ENCODE assay signal across 20 cellular contexts in the genomic region with DNA sequence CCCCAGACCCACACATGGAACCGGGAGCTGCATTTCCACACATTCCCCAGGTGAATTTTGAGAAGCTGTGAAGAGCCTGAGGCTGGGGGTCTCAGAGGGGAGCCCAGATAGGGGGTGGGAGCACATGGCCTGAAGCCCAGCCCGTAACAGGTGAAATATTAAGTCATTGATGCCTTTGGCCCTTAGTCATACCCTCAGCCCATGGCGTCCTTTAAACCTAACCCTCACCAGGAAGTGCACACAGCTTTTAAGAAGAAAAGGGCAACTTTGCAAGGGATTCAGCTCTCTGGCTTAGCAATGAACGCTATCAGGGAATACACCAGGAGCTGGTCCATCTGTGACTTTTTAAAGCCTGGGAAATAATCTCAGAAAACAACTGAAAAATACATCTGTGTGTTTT. TPM values are rescaled to one million over a fixed set of nuclear protein-coding genes. Genes with fewer than 3 reads are reported as not detected.
"Had no signal": no experiment of that assay in that cellular context is flagged by ENCODE, and none has a peak within 500 bp of the region (broad histone marks: within the 10 kb centered on the region; RNA-seq: fewer than 3 reads in every experiment).

No MANE protein-coding gene starts in this region.

- H3K27me3 Mint-ChIP-seq: dendritic cell treated with granulocyte-macrophage colony-stimulating factor and Interleukin-4, amounts not matched to agents 40 ng/mL and 50 ng/mL, for 4 days had no signal

- H3K36me3 ChIP-seq: esophagus squamous epithelium, suprapubic skin, thyroid gland, upper lobe of left lung, uterus had no signal

- H3K27ac ChIP-seq: esophagus squamous epithelium, suprapubic skin, thyroid gland, upper lobe of left lung, uterus had no signal

- H3K9me3 ChIP-seq: esophagus squamous epithelium, suprapubic skin, thyroid gland, upper lobe of left lung, uterus had no signal

- H3K27me3 ChIP-seq: thyroid gland, upper lobe of left lung, uterus had no signal

- H3K9me3 Mint-ChIP-seq: dendritic cell treated with granulocyte-macrophage colony-stimulating factor and Interleukin-4, amounts not matched to agents 40 ng/mL and 50 ng/mL, for 4 days; effector memory CD8-positive, alpha-beta T cell; immature natural killer cell; naive thymus-derived CD4-positive, alpha-beta T cell; nephron progenitor cell had no signal

- H3K4me3 Mint-ChIP-seq: dendritic cell treated with granulocyte-macrophage colony-stimulating factor and Interleukin-4, amounts not matched to agents 40 ng/mL and 50 ng/mL, for 4 days; effector memory CD8-positive, alpha-beta T cell; immature natural killer cell; naive thymus-derived CD4-positive, alpha-beta T cell; nephron progenitor cell had no signal

- H3K4me1 Mint-ChIP-seq: immature natural killer cell, nephron progenitor cell had no signal

- H3K36me3 Mint-ChIP-seq: immature natural killer cell had no signal

- H3K27ac Mint-ChIP-seq: dendritic cell treated with granulocyte-macrophage colony-stimulating factor and Interleukin-4, amounts not matched to agents 40 ng/mL and 50 ng/mL, for 4 days; effector memory CD8-positive, alpha-beta T cell; immature natural killer cell; nephron progenitor cell had no signal

- H3K4me3 ChIP-seq: esophagus squamous epithelium, suprapubic skin, thyroid gland, upper lobe of left lung, uterus had no signal

- DNase-seq: effector memory CD8-positive, alpha-beta T cell; esophagus squamous epithelium; foreskin fibroblast; immature natural killer cell; kidney; naive thymus-derived CD4-positive, alpha-beta T cell; nephron progenitor cell; right cardiac atrium; small intestine; stimulated activated CD4-positive, alpha-beta T cell treated with anti-CD3 and anti-CD28 coated beads, Interleukin-2, amount 100 ng/mL, for 48 hours; stimulated activated naive CD8-positive, alpha-beta T cell treated with anti-CD3 and anti-CD28 coated beads, Interleukin-15, Interleukin-2, amounts not matched to agents 100 U/mL and 50 U/mL, for 24 hours; thyroid gland; upper lobe of left lung; uterus had no signal

- ATAC-seq: effector memory CD8-positive, alpha-beta T cell; naive thymus-derived CD4-positive, alpha-beta T cell; right cardiac atrium; stimulated activated naive CD8-positive, alpha-beta T cell treated with anti-CD3 and anti-CD28 coated beads, Interleukin-15, Interleukin-2, amounts not matched to agents 100 U/mL and 50 U/mL, for 24 hours had no signal

- H3K4me1 ChIP-seq: thyroid gland, upper lobe of left lung, uterus had no signal

RNA-seq across cellular contexts. Expression of a gene that starts 40.6 kb away (rescaled TPM):
- total RNA-seq: liver, lung microvascular endothelial cell, mesenteric fat pad, osteocyte, right cardiac atrium, thyroid gland had no signal
- polyA plus RNA-seq: immature natural killer cell, liver, right cardiac atrium had no signal
